Comparison of ENCODE assay signal across 41 cellular contexts in the genomic region with DNA sequence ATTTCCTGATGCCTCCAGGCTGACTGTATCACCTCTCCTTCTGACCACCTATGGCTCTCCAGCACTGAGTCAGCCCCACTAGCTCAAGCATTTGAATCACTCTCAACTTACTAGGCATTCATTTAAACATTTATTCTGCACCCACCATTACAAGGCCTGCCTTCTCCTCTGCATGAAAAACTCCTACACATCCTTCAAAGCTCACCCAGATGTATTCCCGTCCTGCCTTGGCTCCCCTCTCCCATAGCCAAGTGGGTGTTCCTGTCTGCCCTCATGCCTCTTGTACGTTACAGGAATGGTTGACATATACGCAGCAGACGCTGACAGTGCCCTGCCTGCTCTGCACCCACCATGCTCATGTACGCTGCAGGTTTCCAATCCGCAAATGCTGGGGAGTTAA. TPM values are rescaled to one million over a fixed set of nuclear protein-coding genes. Genes with fewer than 3 reads are reported as not detected.
"Had no signal": no experiment of that assay in that cellular context is flagged by ENCODE, and none has a peak within 500 bp of the region (broad histone marks: within the 10 kb centered on the region; RNA-seq: fewer than 3 reads in every experiment).

No MANE protein-coding gene starts in this region.

- H3K4me3 Mint-ChIP-seq: activated CD4-positive, alpha-beta memory T cell treated with anti-CD3 and anti-CD28 coated beads, Interleukin-2, amount 10 ng/mL, durations not matched to agents 7 days and 5 days; activated CD4-positive, alpha-beta T cell treated with anti-CD3 and anti-CD28 coated beads for 36 hours; activated CD4-positive, alpha-beta T cell treated with anti-CD3 and anti-CD28 coated beads, Interleukin-2, amount 10 ng/mL, durations not matched to agents 7 days and 5 days; activated CD8-positive, alpha-beta memory T cell treated with anti-CD3 and anti-CD28 coated beads, Interleukin-2, amount 10 ng/mL, durations not matched to agents 7 days and 5 days; activated CD8-positive, alpha-beta T cell treated with anti-CD3 and anti-CD28 coated beads, Interleukin-2, amount 10 ng/mL, durations not matched to agents 7 days and 5 days; activated naive CD4-positive, alpha-beta T cell treated with anti-CD3 and anti-CD28 coated beads, Interleukin-2, amount 10 ng/mL, durations not matched to agents 7 days and 5 days; activated naive CD4-positive, alpha-beta T cell treated with anti-CD3 and anti-CD28 coated beads, Interleukin-2, amount 50 U/mL, for 24 hours; activated naive CD8-positive, alpha-beta T cell; activated naive CD8-positive, alpha-beta T cell treated with anti-CD3 and anti-CD28 coated beads, Interleukin-2, amount 10 ng/mL, durations not matched to agents 7 days and 5 days; activated naive CD8-positive, alpha-beta T cell treated with anti-CD3 and anti-CD28 coated beads, Interleukin-2, amount 50 U/mL, for 24 hours; activated T-cell treated with anti-CD3 and anti-CD28 coated beads, Interleukin-2, amount 50 U/mL, for 24 hours; central memory CD8-positive, alpha-beta T cell; T-helper 1 cell treated with Interleukin-12 subunit alpha and Interleukin-12 subunit beta and Interleukin-4 antibody, amounts not matched to agents 30 μg/mL and 1 μg/mL, for 36 hours; T-helper 2 cell treated with Interferon-gamma antibody and Interleukin-4, amounts not matched to agents 5 μg/mL and 100 μg/mL, for 36 hours; WTC11 had no signal

- H3K4me1 ChIP-seq: body of pancreas, breast epithelium had no signal

- FAIRE-seq: astrocyte, TTC549 had no signal

- H3K36me3 Mint-ChIP-seq: activated CD8-positive, alpha-beta memory T cell treated with anti-CD3 and anti-CD28 coated beads, Interleukin-2, amount 10 ng/mL, durations not matched to agents 7 days and 5 days; activated naive CD4-positive, alpha-beta T cell treated with anti-CD3 and anti-CD28 coated beads, Interleukin-2, amount 10 ng/mL, durations not matched to agents 7 days and 5 days; activated naive CD4-positive, alpha-beta T cell treated with anti-CD3 and anti-CD28 coated beads, Interleukin-2, amount 50 U/mL, for 24 hours; activated naive CD8-positive, alpha-beta T cell; activated naive CD8-positive, alpha-beta T cell treated with anti-CD3 and anti-CD28 coated beads, Interleukin-2, amount 10 ng/mL, durations not matched to agents 7 days and 5 days; WTC11 had no signal

- H3K27ac Mint-ChIP-seq: activated CD4-positive, alpha-beta memory T cell treated with anti-CD3 and anti-CD28 coated beads, Interleukin-2, amount 10 ng/mL, durations not matched to agents 7 days and 5 days; activated CD4-positive, alpha-beta T cell treated with anti-CD3 and anti-CD28 coated beads for 36 hours; activated CD4-positive, alpha-beta T cell treated with anti-CD3 and anti-CD28 coated beads, Interleukin-2, amount 10 ng/mL, durations not matched to agents 7 days and 5 days; activated CD8-positive, alpha-beta memory T cell treated with anti-CD3 and anti-CD28 coated beads, Interleukin-2, amount 10 ng/mL, durations not matched to agents 7 days and 5 days; activated CD8-positive, alpha-beta T cell treated with anti-CD3 and anti-CD28 coated beads, Interleukin-2, amount 10 ng/mL, durations not matched to agents 7 days and 5 days; activated naive CD4-positive, alpha-beta T cell treated with anti-CD3 and anti-CD28 coated beads, Interleukin-2, amount 10 ng/mL, durations not matched to agents 7 days and 5 days; activated naive CD4-positive, alpha-beta T cell treated with anti-CD3 and anti-CD28 coated beads, Interleukin-2, amount 50 U/mL, for 24 hours; activated naive CD8-positive, alpha-beta T cell; activated naive CD8-positive, alpha-beta T cell treated with anti-CD3 and anti-CD28 coated beads, Interleukin-2, amount 10 ng/mL, durations not matched to agents 7 days and 5 days; activated naive CD8-positive, alpha-beta T cell treated with anti-CD3 and anti-CD28 coated beads, Interleukin-2, amount 50 U/mL, for 24 hours; activated T-cell treated with anti-CD3 and anti-CD28 coated beads, Interleukin-2, amount 50 U/mL, for 24 hours; activated T-helper 2 cell treated with anti-CD3 and anti-CD28 coated beads, Interferon-gamma antibody, Interleukin-2, Interleukin-4, amounts not matched to agents 10 μg/mL and 5 μg/mL and 100 μg/mL, durations not matched to agents 14 hours and 24 hours and 36 hours; T-helper 1 cell treated with Interleukin-12 subunit alpha and Interleukin-12 subunit beta and Interleukin-4 antibody, amounts not matched to agents 30 μg/mL and 1 μg/mL, for 36 hours; T-helper 2 cell treated with Interferon-gamma antibody and Interleukin-4, amounts not matched to agents 5 μg/mL and 100 μg/mL, for 36 hours; WTC11 had no signal

- H3K9me3 Mint-ChIP-seq: activated CD4-positive, alpha-beta T cell treated with anti-CD3 and anti-CD28 coated beads, Interleukin-2, amount 10 ng/mL, durations not matched to agents 7 days and 5 days; activated naive CD4-positive, alpha-beta T cell treated with anti-CD3 and anti-CD28 coated beads, Interleukin-2, amount 10 ng/mL, durations not matched to agents 7 days and 5 days; activated naive CD4-positive, alpha-beta T cell treated with anti-CD3 and anti-CD28 coated beads, Interleukin-2, amount 50 U/mL, for 24 hours; activated naive CD8-positive, alpha-beta T cell treated with anti-CD3 and anti-CD28 coated beads, Interleukin-2, amount 10 ng/mL, durations not matched to agents 7 days and 5 days; activated T-cell treated with anti-CD3 and anti-CD28 coated beads, Interleukin-2, amount 50 U/mL, for 24 hours; activated T-helper 2 cell treated with anti-CD3 and anti-CD28 coated beads, Interferon-gamma antibody, Interleukin-2, Interleukin-4, amounts not matched to agents 10 μg/mL and 5 μg/mL and 100 μg/mL, durations not matched to agents 14 hours and 24 hours and 36 hours; central memory CD8-positive, alpha-beta T cell; T-helper 2 cell treated with Interferon-gamma antibody and Interleukin-4, amounts not matched to agents 5 μg/mL and 100 μg/mL, for 36 hours had no signal

- DNase-seq: activated CD4-positive, alpha-beta memory T cell treated with anti-CD3 and anti-CD28 coated beads, Interleukin-2, amount 10 ng/mL, durations not matched to agents 7 days and 5 days; activated CD4-positive, alpha-beta T cell treated with anti-CD3 and anti-CD28 coated beads for 1 hour; activated CD4-positive, alpha-beta T cell treated with anti-CD3 and anti-CD28 coated beads for 36 hours; activated CD4-positive, alpha-beta T cell treated with anti-CD3 and anti-CD28 coated beads for 48 hours; activated CD4-positive, alpha-beta T cell treated with anti-CD3 and anti-CD28 coated beads, Interleukin-2, amount 10 ng/mL, durations not matched to agents 7 days and 5 days; activated CD4-positive, alpha-beta T cell treated with anti-CD3 and anti-CD28 coated beads, Interleukin-2, amount 50 U/mL, for 48 hours; activated CD4-positive, CD25-positive, alpha-beta regulatory T cell; activated CD8-positive, alpha-beta memory T cell treated with anti-CD3 and anti-CD28 coated beads for 24 hours; activated CD8-positive, alpha-beta memory T cell treated with anti-CD3 and anti-CD28 coated beads, Interleukin-2, amount 10 ng/mL, durations not matched to agents 7 days and 5 days; activated CD8-positive, alpha-beta memory T cell treated with anti-CD3 and anti-CD28 coated beads, Interleukin-2, amount 50 U/mL, for 48 hours; activated CD8-positive, alpha-beta T cell treated with anti-CD3 and anti-CD28 coated beads, Interleukin-2, amount 10 ng/mL, durations not matched to agents 7 days and 5 days; activated effector memory CD4-positive, alpha-beta T cell treated with Interleukin-2 at 50 U/mL for 16 hours; activated gamma-delta T cell; activated naive CD4-positive, alpha-beta T cell treated with anti-CD3 and anti-CD28 coated beads, Interleukin-2, amount 10 ng/mL, durations not matched to agents 7 days and 5 days; activated naive CD4-positive, alpha-beta T cell treated with Interleukin-2 at 50 U/mL for 16 hours; activated naive CD8-positive, alpha-beta T cell treated with anti-CD3 and anti-CD28 coated beads, Interleukin-2, amount 10 ng/mL, durations not matched to agents 7 days and 5 days; activated naive CD8-positive, alpha-beta T cell treated with anti-CD3 and anti-CD28 coated beads, Interleukin-2, amount 50 U/mL, for 24 hours; activated T-cell treated with anti-CD3 and anti-CD28 coated beads, Interleukin-2, amount 50 U/mL, for 24 hours; activated T-cell treated with anti-CD3 and anti-CD28 coated beads, Interleukin-2, amount 50 U/mL, for 48 hours; amygdala; anterior cingulate cortex; body of pancreas; brain microvascular endothelial cell; caudate nucleus; cerebellar nuclear complex; T-helper 1 cell; T-helper 2 cell; T-helper 9 cell; WERI-Rb-1 had no signal

- H3K27me3 ChIP-seq: body of pancreas, brain microvascular endothelial cell, breast epithelium, cardiac muscle cell had no signal

- H3K27ac ChIP-seq: body of pancreas, brain microvascular endothelial cell, breast epithelium, cardiac muscle cell, WERI-Rb-1 had no signal

- H3K4me3 ChIP-seq: body of pancreas, breast epithelium, cardiac muscle cell had no signal

- H3K9me3 ChIP-seq: body of pancreas, breast epithelium had no signal

- H3K4me1 Mint-ChIP-seq: activated CD4-positive, alpha-beta T cell treated with anti-CD3 and anti-CD28 coated beads for 36 hours; activated naive CD4-positive, alpha-beta T cell treated with anti-CD3 and anti-CD28 coated beads, Interleukin-2, amount 10 ng/mL, durations not matched to agents 7 days and 5 days; activated naive CD4-positive, alpha-beta T cell treated with anti-CD3 and anti-CD28 coated beads, Interleukin-2, amount 50 U/mL, for 24 hours; activated naive CD8-positive, alpha-beta T cell treated with anti-CD3 and anti-CD28 coated beads, Interleukin-2, amount 50 U/mL, for 24 hours; central memory CD8-positive, alpha-beta T cell had no signal

- H3K27me3 Mint-ChIP-seq: activated CD4-positive, alpha-beta T cell treated with anti-CD3 and anti-CD28 coated beads, Interleukin-2, amount 10 ng/mL, durations not matched to agents 7 days and 5 days; activated naive CD4-positive, alpha-beta T cell treated with anti-CD3 and anti-CD28 coated beads, Interleukin-2, amount 50 U/mL, for 24 hours; activated naive CD8-positive, alpha-beta T cell; activated T-cell treated with anti-CD3 and anti-CD28 coated beads, Interleukin-2, amount 50 U/mL, for 24 hours had no signal

- H3K36me3 ChIP-seq: brain microvascular endothelial cell, breast epithelium, cardiac muscle cell, WERI-Rb-1 had no signal

- ATAC-seq: activated CD4-positive, alpha-beta T cell treated with anti-CD3 and anti-CD28 coated beads for 36 hours; activated CD4-positive, CD25-positive, alpha-beta regulatory T cell treated with anti-CD3 and anti-CD28 coated beads, Interleukin-2, amount 50 U/mL, for 24 hours; activated CD8-positive, alpha-beta memory T cell treated with anti-CD3 and anti-CD28 coated beads, Interleukin-2, amount 10 ng/mL, durations not matched to agents 7 days and 5 days; activated CD8-positive, alpha-beta T cell treated with anti-CD3 and anti-CD28 coated beads, Interleukin-2, amount 10 ng/mL, durations not matched to agents 7 days and 5 days; activated naive CD8-positive, alpha-beta T cell treated with anti-CD3 and anti-CD28 coated beads, Interleukin-2, amount 50 U/mL, for 24 hours; body of pancreas had no signal

RNA-seq across cellular contexts. Expression of a gene that starts 21.6 kb away (rescaled TPM):
- total RNA-seq: activated CD4-positive, alpha-beta memory T cell treated with anti-CD3 and anti-CD28 coated beads, Interleukin-2, amount 10 ng/mL, durations not matched to agents 7 days and 5 days; activated CD4-positive, alpha-beta T cell treated with anti-CD3 and anti-CD28 coated beads for 36 hours; activated CD4-positive, alpha-beta T cell treated with anti-CD3 and anti-CD28 coated beads, Interleukin-2, amount 10 ng/mL, durations not matched to agents 7 days and 5 days; activated CD8-positive, alpha-beta memory T cell treated with anti-CD3 and anti-CD28 coated beads, Interleukin-2, amount 10 ng/mL, durations not matched to agents 7 days and 5 days; activated CD8-positive, alpha-beta T cell treated with anti-CD3 and anti-CD28 coated beads, Interleukin-2, amount 10 ng/mL, durations not matched to agents 7 days and 5 days; activated naive CD8-positive, alpha-beta T cell treated with anti-CD3 and anti-CD28 coated beads, Interleukin-2, amount 10 ng/mL, durations not matched to agents 7 days and 5 days; activated T-helper 2 cell treated with anti-CD3 and anti-CD28 coated beads, Interferon-gamma antibody, Interleukin-2, Interleukin-4, amounts not matched to agents 10 μg/mL and 5 μg/mL and 100 μg/mL, durations not matched to agents 14 hours and 24 hours and 36 hours; astrocyte; cardiac muscle cell had no signal
- polyA plus RNA-seq: cardiac muscle cell had no signal

RNA-seq across cellular contexts. Expression of a gene that starts 29.9 kb away (rescaled TPM):
- total RNA-seq: activated CD4-positive, alpha-beta memory T cell treated with anti-CD3 and anti-CD28 coated beads, Interleukin-2, amount 10 ng/mL, durations not matched to agents 7 days and 5 days; activated CD4-positive, alpha-beta T cell treated with anti-CD3 and anti-CD28 coated beads for 36 hours; activated CD4-positive, alpha-beta T cell treated with anti-CD3 and anti-CD28 coated beads, Interleukin-2, amount 10 ng/mL, durations not matched to agents 7 days and 5 days; activated CD8-positive, alpha-beta memory T cell treated with anti-CD3 and anti-CD28 coated beads, Interleukin-2, amount 10 ng/mL, durations not matched to agents 7 days and 5 days; activated CD8-positive, alpha-beta T cell treated with anti-CD3 and anti-CD28 coated beads, Interleukin-2, amount 10 ng/mL, durations not matched to agents 7 days and 5 days; activated naive CD8-positive, alpha-beta T cell treated with anti-CD3 and anti-CD28 coated beads, Interleukin-2, amount 10 ng/mL, durations not matched to agents 7 days and 5 days; activated T-helper 2 cell treated with anti-CD3 and anti-CD28 coated beads, Interferon-gamma antibody, Interleukin-2, Interleukin-4, amounts not matched to agents 10 μg/mL and 5 μg/mL and 100 μg/mL, durations not matched to agents 14 hours and 24 hours and 36 hours; astrocyte; breast epithelium; cardiac muscle cell; WTC11 had no signal
- polyA plus RNA-seq: cardiac muscle cell had no signal
